ENCODE assay signal across 12 cellular contexts in the genomic region with DNA sequence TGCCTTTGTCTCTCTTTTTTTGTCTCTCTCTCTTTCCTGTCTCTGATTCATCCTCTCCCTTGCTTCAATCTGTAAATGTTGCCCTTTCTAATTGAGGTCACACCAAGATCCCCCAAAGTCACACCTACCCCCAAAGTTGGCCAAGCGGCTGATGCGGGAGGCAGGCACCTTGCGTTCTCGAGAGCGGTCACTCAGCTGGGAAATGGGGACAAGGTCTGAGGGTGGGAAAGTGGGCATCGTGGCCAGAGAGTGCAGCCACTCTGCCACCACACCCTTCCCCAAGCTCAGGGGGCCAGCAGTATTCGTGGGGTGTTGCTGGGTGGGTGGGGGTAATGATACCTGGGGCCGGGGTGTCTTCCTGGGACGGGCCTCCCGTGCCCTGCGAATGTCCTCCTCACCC. TPM values are rescaled to one million over a fixed set of nuclear protein-coding genes. Genes with fewer than 3 reads are reported as not detected.
DNase-seq lines count a peak whose midpoint lies in the region; ATAC-seq and TF ChIP-seq lines count a peak whose summit lies in the region.
"Had no signal": no experiment of that assay in that cellular context is flagged by ENCODE, and none has a peak within 500 bp of the region (broad histone marks: within the 10 kb centered on the region; RNA-seq: fewer than 3 reads in every experiment).

No MANE protein-coding gene starts in this region.

- intact Hi-C loops in CD14-positive monocyte (cut with micrococcal nuclease) (loop anchor here (2.0 kb wide), 2 partner anchors 35 to 63 kb away; no protein-coding TSS in a partner anchor), PC-3 (cut with micrococcal nuclease) (no loop called here), esophagus muscularis mucosa (cut with DNase I) (no loop called here)

- H2BK120ac ChIP-seq in trophoblast cell (ENCODE audit: insufficient read depth, low read length, poor library complexity) = no peak overlapping the region

- H3K14ac ChIP-seq in trophoblast cell (ENCODE audit: low read length) = no peak overlapping the region

- H3K36me3 ChIP-seq in PC-3 (ENCODE audit: low read depth, low read length) (no peaks in the 10 kb centered on the region), esophagus muscularis mucosa (peaks cover 5 to 47% (median 42%) of the 10 kb centered on the region in 4 donors), trophoblast cell (ENCODE audit: control insufficient read depth in 1 of 2, insufficient read depth in 2 of 2, low read length in 2 of 2) (peaks cover 9 to 10% of the 10 kb centered on the region in 2 experiments)

- no peak for TF ChIP-seq POLR2A in esophagus muscularis mucosa (IDR thresholded peaks at IDR 0.05; ENCODE audit: low read depth)

- H3K4me3 ChIP-seq in PC-3 (ENCODE audit: low read length) = no peak overlapping the region
- peak overlapping the region; percentile 73 to 92 (median 78) for H3K4me3 ChIP-seq in esophagus muscularis mucosa
- no peak overlapping the region for H3K4me3 ChIP-seq in trophoblast cell (ENCODE audit: low read depth, low read length)

- CTCF ChIA-PET in PC-3 (lab: Charles Lee) = no interaction called here

- H3K4me1 ChIP-seq in PC-3 (ENCODE audit: insufficient read depth, low read length) = peaks cover 13% of the 10 kb centered on the region
- peaks cover 21 to 54% (median 41%) of the 10 kb centered on the region in 4 donors for H3K4me1 ChIP-seq in esophagus muscularis mucosa
- H3K4me1 ChIP-seq in trophoblast cell (ENCODE audit: control insufficient read depth in 1 of 2, insufficient read depth in 2 of 2, low read length in 2 of 2) = peaks cover 4 to 8% of the 10 kb centered on the region in 2 experiments

- H3K79me2 ChIP-seq in PC-3 (ENCODE audit: low read length) (peaks cover 18% of the 10 kb centered on the region), trophoblast cell (ENCODE audit: control insufficient read depth, insufficient read depth, low read length, poor library complexity) (peaks cover 18% of the 10 kb centered on the region)

- H4K20me1 ChIP-seq in PC-3 (ENCODE audit: low read length) = peaks cover 9% of the 10 kb centered on the region; the same call in 1 of the 2 replicates

- no peak overlapping the region for H2AFZ ChIP-seq in PC-3 (ENCODE audit: low read length)
- no peak overlapping the region for H2AFZ ChIP-seq in trophoblast cell (ENCODE audit: insufficient read depth, low read length, poor library complexity)

- no peak overlapping the region for H3K23ac ChIP-seq in trophoblast cell (ENCODE audit: low read length)

- 89% methylated on average over 6 of the region's 11 CpGs for WGBS in esophagus muscularis mucosa
- WGBS in trophoblast cell (ENCODE audit: extremely low coverage, insufficient coverage, insufficient read length) = no CpG with 5 or more reads among the region's 11 CpGs

- H3K4ac ChIP-seq in trophoblast cell (ENCODE audit: low read depth, low read length) = peak overlapping the region; percentile 15

- no peaks in the 10 kb centered on the region for H3K9me2 ChIP-seq in PC-3 (replicated peaks; ENCODE audit: low read length)

- peak overlapping the region; percentile 89 for H4K91ac ChIP-seq in trophoblast cell (ENCODE audit: low read depth, low read length)

- no peak for DNase-seq in CD14-positive monocyte (ENCODE audit: low spot score)
- no peak for DNase-seq in PC-3
- DNase-seq in esophagus muscularis mucosa (ENCODE audit: extremely low spot score) = no peak
- DNase-seq in trophoblast cell = no peak
- no peak for DNase-seq in DMS53 treated with DMSO at 0.1 percent for 48 hours (lab: John Stamatoyannopoulos, UW; ENCODE audit: unreplicated experiment)
- DNase-seq in GM10266 (ENCODE audit: extremely low spot score) = no peak
- no peak for DNase-seq in NCI-H2171 (lab: John Stamatoyannopoulos, UW)
- DNase-seq in glomerular visceral epithelial cell (ENCODE audit: extremely low spot score) = no peak
- DNase-seq: activated CD4-positive, alpha-beta T cell treated with anti-CD3 and anti-CD28 coated beads for 4 hours; foreskin melanocyte; NCI-H1105; stimulated activated CD4-positive, alpha-beta T cell treated with anti-CD3 and anti-CD28 coated beads, Interleukin-2, amount 100 ng/mL, for 48 hours had no signal

- H3K9ac ChIP-seq in PC-3 (ENCODE audit: low read length) (no peak overlapping the region), trophoblast cell (ENCODE audit: low read length) (no peak overlapping the region)

- H3K36me3 Mint-ChIP-seq in CD14-positive monocyte = peaks cover 33 to 47% of the 10 kb centered on the region in 2 donors

- H3K4me2 ChIP-seq in PC-3 (ENCODE audit: low read length) (no peak overlapping the region), trophoblast cell (ENCODE audit: low read length) (no peak overlapping the region)

- no peaks in the 10 kb centered on the region for H3K27me3 ChIP-seq in PC-3 (ENCODE audit: low read length)
- H3K27me3 ChIP-seq in esophagus muscularis mucosa = no peaks in the 10 kb centered on the region
- no peaks in the 10 kb centered on the region for H3K27me3 ChIP-seq in trophoblast cell (ENCODE audit: insufficient read depth, low read length)

- H3K18ac ChIP-seq in trophoblast cell (ENCODE audit: low read length) = no peak overlapping the region

- H3K4me3 Mint-ChIP-seq in CD14-positive monocyte = peak overlapping the region in 1 of 2 donors; percentile 88

- no TSS peak for BruUV-seq in PC-3 (replicated peaks; lab: Mats Ljungman, UMichigan)

- TF ChIP-seq CTCF in CD14-positive monocyte (IDR thresholded peaks at IDR 0.05) (no peak), PC-3 (conservative IDR thresholded peaks at IDR 0.05; ENCODE audit: low read depth, low read length) (no peak), esophagus muscularis mucosa (IDR thresholded peaks at IDR 0.05) (no peak), GM10266 (IDR thresholded peaks at IDR 0.05; ENCODE audit: control insufficient read depth, insufficient read depth, low read depth, missing control alignments) (no peak)

- no peaks in the 10 kb centered on the region for H3F3A ChIP-seq in PC-3 (ENCODE audit: low read length, unreplicated experiment)

- H3K79me1 ChIP-seq in trophoblast cell (ENCODE audit: low read length) = peaks cover 37% of the 10 kb centered on the region

- H3K27ac Mint-ChIP-seq in CD14-positive monocyte = peak overlapping the region in 5 of 7 donors; percentile 23 to 98 (median 79)

- peak overlapping the region; percentile 22 for H4K12ac ChIP-seq in trophoblast cell (ENCODE audit: low read depth, low read length)

- peak overlapping the region; percentile 81 for H2BK12ac ChIP-seq in trophoblast cell (ENCODE audit: low read length)

- TF ChIP-seq EP300 in esophagus muscularis mucosa (IDR thresholded peaks at IDR 0.05) = no peak

- H3K9me3 Mint-ChIP-seq in CD14-positive monocyte = peaks cover 0 to 3% (median 0%) of the 10 kb centered on the region in 7 donors

- H3K27ac ChIP-seq in PC-3 (ENCODE audit: low read length) (peak overlapping the region; percentile 100; the same call in 1 of the 2 replicates), esophagus muscularis mucosa (replicated peaks in 1 of 4) (peak overlapping the region; percentile 95 to 99 (median 98)), trophoblast cell (ENCODE audit: low read depth, low read length) (no peak overlapping the region)

- H3K27me3 Mint-ChIP-seq in CD14-positive monocyte (ENCODE audit: low read depth in 3 of 3) = peaks cover 0 to 8% (median 5%) of the 10 kb centered on the region in 3 donors

- peaks cover 53% of the 10 kb centered on the region for H3K4me1 Mint-ChIP-seq in CD14-positive monocyte

- POLR2A ChIA-PET in PC-3 (lab: Charles Lee; ENCODE audit: unreplicated experiment) = no interaction called here

- peak overlapping the region; percentile 90 for H2AK5ac ChIP-seq in trophoblast cell (ENCODE audit: low read length)

- H4K8ac ChIP-seq in trophoblast cell (ENCODE audit: low read depth, low read length) = no peak overlapping the region

- ATAC-seq in PC-3 = no peak

- H2BK5ac ChIP-seq in trophoblast cell (ENCODE audit: low read depth, low read length, poor library complexity) = no peak overlapping the region

- H3K9me3 ChIP-seq in PC-3 (ENCODE audit: low read length) = no peaks in the 10 kb centered on the region
- H3K9me3 ChIP-seq in esophagus muscularis mucosa = no peaks in the 10 kb centered on the region
- no peaks in the 10 kb centered on the region for H3K9me3 ChIP-seq in trophoblast cell (ENCODE audit: insufficient read depth, low read depth, low read length)

RNA-seq across cellular contexts. Expression of gene COQ8B, which starts 2.7 kb away (rescaled TPM):
- polyA plus RNA-seq in CD14-positive monocyte = 10 to 100 TPM; 16.0 to 23.4 TPM
- 17.2 and 19.5 TPM in 2 replicates for total RNA-seq in PC-3 (2014; rRNA removed)
- 10 to 100 TPM; 34.5 to 57.7 (median 45.3) TPM for total RNA-seq in esophagus muscularis mucosa
- polyA plus RNA-seq in trophoblast cell (2013) = 14.4 and 14.9 TPM in 2 replicates

RNA-seq across cellular contexts. Expression of gene ITPKC, which starts 3.0 kb away (rescaled TPM):
- 1 to 10 TPM; 2.7 to 2.9 TPM for polyA plus RNA-seq in CD14-positive monocyte
- total RNA-seq in PC-3 (2014; rRNA removed) (28.4 and 44.2 TPM in 2 replicates), esophagus muscularis mucosa (100 to 1,000 TPM in 1 of 4 donors, 10 to 100 TPM in 3; 28.7 to 123 (median 33.3) TPM)
- 13.1 and 13.5 TPM in 2 replicates for polyA plus RNA-seq in trophoblast cell (2013)

RNA-seq across cellular contexts. Expression of gene NUMBL, which starts 23.5 kb away (rescaled TPM):
- polyA plus RNA-seq in CD14-positive monocyte = under 1 TPM; 0.12 to 0.45 TPM
- total RNA-seq in PC-3 (2014; rRNA removed) = 14.5 and 21.4 TPM in 2 replicates
- 10 to 100 TPM; 28.2 to 51.7 (median 41.5) TPM for total RNA-seq in esophagus muscularis mucosa
- 20.5 and 21.5 TPM in 2 replicates for polyA plus RNA-seq in trophoblast cell (2013)

RNA-seq across cellular contexts. Expression of gene ACTMAP, which starts 36.3 kb away (rescaled TPM):
- polyA plus RNA-seq in CD14-positive monocyte = 1 to 10 TPM; 4.3 to 8.5 TPM
- total RNA-seq in PC-3 (2014; rRNA removed) (0.40 and 0.86 TPM in 2 replicates), esophagus muscularis mucosa (1 to 10 TPM; 1.7 to 4.6 (median 3.7) TPM)
- polyA plus RNA-seq in trophoblast cell (2013) = 7.5 and 8.6 TPM in 2 replicates

RNA-seq across cellular contexts. Expression of gene SNRPA, which starts 37.1 kb away (rescaled TPM):
- 10 to 100 TPM; 27.9 to 44.2 TPM for polyA plus RNA-seq in CD14-positive monocyte
- total RNA-seq in PC-3 (2014; rRNA removed) (207 and 243 TPM in 2 replicates), esophagus muscularis mucosa (10 to 100 TPM; 47.3 to 69.1 (median 57.6) TPM)
- 159 and 164 TPM in 2 replicates for polyA plus RNA-seq in trophoblast cell (2013)

Comparison
In these comparisons a context has a peak if more than half of its experiments do, and no peak if none do; other contexts are left out.
1. H3K4me3 ChIP-seq: peak in esophagus muscularis mucosa (4 of 4); none in PC-3 (single experiment) and trophoblast cell (single experiment).
2. intact Hi-C loops: an anchor here in CD14-positive monocyte (2.0 kb wide); none called in PC-3 and esophagus muscularis mucosa.